28 cellular contexts compared by ENCODE assay signal in genomic region chr2:152386266-152386665, GRCh38. TPM values are rescaled to one million over a fixed set of nuclear protein-coding genes. Genes with fewer than 3 reads are reported as not detected.
DNase-seq lines count a peak whose midpoint lies in the region; ATAC-seq and TF ChIP-seq lines count a peak whose summit lies in the region.
"Had no signal": no experiment of that assay in that cellular context is flagged by ENCODE, and none has a peak within 500 bp of the region (broad histone marks: within the 10 kb centered on the region; RNA-seq: fewer than 3 reads in every experiment).

No MANE protein-coding gene starts in this region.

- 57% methylated on average over 1 of the region's 1 CpG for WGBS in smooth muscle cell (ENCODE audit: low lambda C conversion rate)

- H2AFZ ChIP-seq in smooth muscle cell (ENCODE audit: low read depth), result no peak overlapping the region
- H2AFZ ChIP-seq in Karpas-422 (ENCODE audit: low read length), result no peak overlapping the region
- H2AFZ ChIP-seq: hepatocyte had no signal

- peak; percentile 75 for ATAC-seq in GM18909 (IDR thresholded peaks at IDR 0.05; ENCODE audit: poor library complexity, unreplicated experiment)
- ATAC-seq in HG03108 (IDR thresholded peaks at IDR 0.05; ENCODE audit: unreplicated experiment), result peak; percentile 59
- no peak for ATAC-seq in GM19452 (IDR thresholded peaks at IDR 0.05; ENCODE audit: unreplicated experiment)
- ATAC-seq: left cardiac atrium; natural killer cell treated with Interleukin-12 subunit alpha and Interleukin-12 subunit beta and Interleukin-15 and Interleukin-18, amount 100 ng/mL, for 72 hours had no signal

- H3K9ac ChIP-seq in smooth muscle cell (ENCODE audit: low read depth), result no peak overlapping the region
- no peak overlapping the region for H3K9ac ChIP-seq in Karpas-422 (ENCODE audit: low read length)
- H3K9ac ChIP-seq: BLaER1 treated with 17β-estradiol and CSF1 and Interleukin-3, amounts not matched to agents 10 nM and 100 nM; KMS-11 had no signal

- H3K27me3 ChIP-seq in smooth muscle cell (ENCODE audit: low read depth) (no peaks in the 10 kb centered on the region), tibial artery (no peaks in the 10 kb centered on the region), Karpas-422 (ENCODE audit: low read length) (no peaks in the 10 kb centered on the region)
- H3K27me3 ChIP-seq: BLaER1 treated with 17β-estradiol and CSF1 and Interleukin-3, amounts not matched to agents 10 nM and 100 nM; brain microvascular endothelial cell; gastrocnemius medialis; hepatocyte; SJCRH30; transverse colon had no signal

- DNase-seq in epithelial cell of proximal tubule (ENCODE audit: low read depth) (no peak), smooth muscle cell (lab: John Stamatoyannopoulos, UW; ENCODE audit: unreplicated experiment) (no peak), tibial artery (no peak), Karpas-422 (no peak)
- DNase-seq: activated CD4-positive, alpha-beta T cell treated with anti-CD3 and anti-CD28 coated beads for 48 hours; amygdala; brain microvascular endothelial cell; cerebellar nuclear complex; dermis blood vessel endothelial cell; DMS153; gastrocnemius medialis; H9; left cardiac atrium; NCI-H1436; NCI-H2081 treated with DMSO at 0.1 percent for 48 hours; RPMI8226; SJCRH30; stimulated activated CD4-positive, alpha-beta T cell treated with anti-CD3 and anti-CD28 coated beads, Interleukin-15, amount 100 ng/mL, for 24 hours; stimulated activated CD4-positive, alpha-beta T cell treated with anti-CD3 and anti-CD28 coated beads, Interleukin-4, amount 100 ng/mL, for 4 hours; T-helper 9 cell; transverse colon had no signal

- H3K9me3 ChIP-seq in smooth muscle cell (replicated peaks; ENCODE audit: low read depth), result no peaks in the 10 kb centered on the region
- H3K9me3 ChIP-seq in tibial artery, result no peaks in the 10 kb centered on the region
- no peaks in the 10 kb centered on the region for H3K9me3 ChIP-seq in Karpas-422 (ENCODE audit: low read length)
- H3K9me3 ChIP-seq: gastrocnemius medialis, SJCRH30, transverse colon had no signal

- H4K20me1 ChIP-seq in smooth muscle cell (ENCODE audit: low read depth), result peaks cover 66% of the 10 kb centered on the region
- H4K20me1 ChIP-seq in Karpas-422 (ENCODE audit: insufficient read depth, low read depth, low read length), result no peaks in the 10 kb centered on the region

- H3K4me2 ChIP-seq in smooth muscle cell (peak overlapping the region; percentile 3), Karpas-422 (ENCODE audit: low read depth, low read length, poor library complexity, severe bottlenecking) (no peak overlapping the region)
- H3K4me2 ChIP-seq: hepatocyte, KMS-11 had no signal

- H3K27ac ChIP-seq in smooth muscle cell (ENCODE audit: low read depth), result peak overlapping the region; percentile 69
- H3K27ac ChIP-seq in tibial artery, result no peak overlapping the region
- H3K27ac ChIP-seq in Karpas-422 (ENCODE audit: low read length), result no peak overlapping the region
- H3K27ac ChIP-seq: BLaER1 treated with 17β-estradiol and CSF1 and Interleukin-3, amounts not matched to agents 10 nM and 100 nM; brain microvascular endothelial cell; gastrocnemius medialis; hepatocyte; KMS-11; SJCRH30; transverse colon had no signal

- H3K79me2 ChIP-seq in smooth muscle cell (ENCODE audit: low read depth) (peaks cover 70% of the 10 kb centered on the region), Karpas-422 (ENCODE audit: low read length) (no peaks in the 10 kb centered on the region)

- H3K9me2 ChIP-seq in Karpas-422 (replicated peaks; ENCODE audit: insufficient read depth, low read length), result no peaks in the 10 kb centered on the region

- H3F3A ChIP-seq in smooth muscle cell (ENCODE audit: low read depth), result no peaks in the 10 kb centered on the region

- TF ChIP-seq CTCF in epithelial cell of proximal tubule (conservative IDR thresholded peaks at IDR 0.05; ENCODE audit: low read depth, low read length), result no peak
- no peak for TF ChIP-seq CTCF in smooth muscle cell (IDR thresholded peaks at IDR 0.05; ENCODE audit: borderline replicate concordance, insufficient read depth, poor library complexity, severe bottlenecking)
- TF ChIP-seq CTCF in tibial artery (IDR thresholded peaks at IDR 0.05), result no peak

- H3K36me3 ChIP-seq in smooth muscle cell (ENCODE audit: low read depth) (no peaks in the 10 kb centered on the region), tibial artery (no peaks in the 10 kb centered on the region), Karpas-422 (ENCODE audit: insufficient read depth, low read length) (no peaks in the 10 kb centered on the region)
- H3K36me3 ChIP-seq: brain microvascular endothelial cell, gastrocnemius medialis, SJCRH30, transverse colon had no signal

- H3K4me1 ChIP-seq in smooth muscle cell (ENCODE audit: low read depth) (peaks cover 29% of the 10 kb centered on the region), tibial artery (peaks cover 0 to 12% (median 0%) of the 10 kb centered on the region in 4 donors), Karpas-422 (ENCODE audit: low read length) (no peaks in the 10 kb centered on the region)
- H3K4me1 ChIP-seq: SJCRH30 had no signal

- H3K4me3 ChIP-seq in epithelial cell of proximal tubule (ENCODE audit: low read depth, low read length) (peak overlapping the region; percentile 30), smooth muscle cell (no peak overlapping the region), tibial artery (no peak overlapping the region), Karpas-422 (ENCODE audit: low read length) (no peak overlapping the region)
- H3K4me3 ChIP-seq: BLaER1 treated with 17β-estradiol and CSF1 and Interleukin-3, amounts not matched to agents 10 nM and 100 nM; gastrocnemius medialis; hepatocyte; SJCRH30; transverse colon had no signal

- intact Hi-C loops in tibial artery (cut with DNase I; ENCODE audit: low total_unique reads), result no loop called here

RNA-seq across cellular contexts. Expression of gene FMNL2, which starts 51.3 kb away (rescaled TPM):
- total RNA-seq in epithelial cell of proximal tubule (25.6 and 29.7 TPM in 2 replicates), smooth muscle cell (33.5 and 37.3 TPM in 2 replicates)
- 7.4 and 10.5 TPM in 2 replicates for polyA plus RNA-seq in smooth muscle cell
- total RNA-seq in Karpas-422 (2014; rRNA removed; shearing (Covaris generic); ENCODE audit: low replicate concordance), result 2.8 and 3.2 TPM in 2 replicates
